Comparison of ENCODE assay signal across 1 cellular context in genomic region chr9:108535526-108535925, GRCh38.
TF ChIP-seq lines count a peak whose summit lies in the region.

No MANE protein-coding gene starts in this region.

TF ChIP-seq in GM23338, 12 proteins besides CTCF, POLR2A, EP300 and RAD21 (continued from another document):
- TF ChIP-seq, protein P1, sequence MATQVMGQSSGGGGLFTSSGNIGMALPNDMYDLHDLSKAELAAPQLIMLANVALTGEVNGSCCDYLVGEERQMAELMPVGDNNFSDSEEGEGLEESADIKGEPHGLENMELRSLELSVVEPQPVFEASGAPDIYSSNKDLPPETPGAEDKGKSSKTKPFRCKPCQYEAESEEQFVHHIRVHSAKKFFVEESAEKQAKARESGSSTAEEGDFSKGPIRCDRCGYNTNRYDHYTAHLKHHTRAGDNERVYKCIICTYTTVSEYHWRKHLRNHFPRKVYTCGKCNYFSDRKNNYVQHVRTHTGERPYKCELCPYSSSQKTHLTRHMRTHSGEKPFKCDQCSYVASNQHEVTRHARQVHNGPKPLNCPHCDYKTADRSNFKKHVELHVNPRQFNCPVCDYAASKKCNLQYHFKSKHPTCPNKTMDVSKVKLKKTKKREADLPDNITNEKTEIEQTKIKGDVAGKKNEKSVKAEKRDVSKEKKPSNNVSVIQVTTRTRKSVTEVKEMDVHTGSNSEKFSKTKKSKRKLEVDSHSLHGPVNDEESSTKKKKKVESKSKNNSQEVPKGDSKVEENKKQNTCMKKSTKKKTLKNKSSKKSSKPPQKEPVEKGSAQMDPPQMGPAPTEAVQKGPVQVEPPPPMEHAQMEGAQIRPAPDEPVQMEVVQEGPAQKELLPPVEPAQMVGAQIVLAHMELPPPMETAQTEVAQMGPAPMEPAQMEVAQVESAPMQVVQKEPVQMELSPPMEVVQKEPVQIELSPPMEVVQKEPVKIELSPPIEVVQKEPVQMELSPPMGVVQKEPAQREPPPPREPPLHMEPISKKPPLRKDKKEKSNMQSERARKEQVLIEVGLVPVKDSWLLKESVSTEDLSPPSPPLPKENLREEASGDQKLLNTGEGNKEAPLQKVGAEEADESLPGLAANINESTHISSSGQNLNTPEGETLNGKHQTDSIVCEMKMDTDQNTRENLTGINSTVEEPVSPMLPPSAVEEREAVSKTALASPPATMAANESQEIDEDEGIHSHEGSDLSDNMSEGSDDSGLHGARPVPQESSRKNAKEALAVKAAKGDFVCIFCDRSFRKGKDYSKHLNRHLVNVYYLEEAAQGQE (IDR thresholded peaks at IDR 0.05; ENCODE audit: unreplicated experiment): no peak
- TF ChIP-seq JUNB (IDR thresholded peaks at IDR 0.05; ENCODE audit: unreplicated experiment): no peak
